In genomic region chr1:50080904-50081586, GRCh38 we compare ENCODE assay signal across 8 cellular contexts. TPM values are rescaled to one million over a fixed set of nuclear protein-coding genes. Genes with fewer than 3 reads are reported as not detected.
DNase-seq lines count a peak whose midpoint lies in the region; ATAC-seq and TF ChIP-seq lines count a peak whose summit lies in the region.

No MANE protein-coding gene starts in this region.

- no peak overlapping the region for H3K27ac Mint-ChIP-seq in activated naive CD4-positive, alpha-beta T cell treated with anti-CD3 and anti-CD28 coated beads, Interleukin-2, amount 10 ng/mL, durations not matched to agents 7 days and 5 days

- DNase-seq in GM12865 (ENCODE audit: low read depth) (no peak), NCI-H1105 treated with DMSO at 0.1 percent for 48 hours (lab: John Stamatoyannopoulos, UW) (peak; percentile 60), SK-MEL-5 (ENCODE audit: low read depth, low spot score) (peak; percentile 57), left kidney (ENCODE audit: low read depth, low spot score) (peak; percentile 38), mesenteric fat pad (ENCODE audit: low spot score) (no peak)
- DNase-seq in activated naive CD4-positive, alpha-beta T cell treated with anti-CD3 and anti-CD28 coated beads, Interleukin-2, amount 10 ng/mL, durations not matched to agents 7 days and 5 days, result no peak

- H3K9me3 Mint-ChIP-seq in activated naive CD4-positive, alpha-beta T cell treated with anti-CD3 and anti-CD28 coated beads, Interleukin-2, amount 10 ng/mL, durations not matched to agents 7 days and 5 days, result no peaks in the 10 kb centered on the region

- in situ Hi-C loops in SK-MEL-5 (cut with HindIII; ENCODE audit: low pct_unique_long_range_greater_than_20kb, low sequenced_read_pairs), result no loop called here

- H3K4me3 ChIP-seq in GM12865 (ENCODE audit: low read depth, low read length), result no peak overlapping the region

- no peak overlapping the region for H3K4me3 Mint-ChIP-seq in activated naive CD4-positive, alpha-beta T cell treated with anti-CD3 and anti-CD28 coated beads, Interleukin-2, amount 10 ng/mL, durations not matched to agents 7 days and 5 days

- ATAC-seq in GM19328 (IDR thresholded peaks at IDR 0.05; ENCODE audit: unreplicated experiment) (no peak), HG02852 (IDR thresholded peaks at IDR 0.05; ENCODE audit: unreplicated experiment) (no peak)

- no peaks in the 10 kb centered on the region for H3K4me1 Mint-ChIP-seq in activated naive CD4-positive, alpha-beta T cell treated with anti-CD3 and anti-CD28 coated beads, Interleukin-2, amount 10 ng/mL, durations not matched to agents 7 days and 5 days

- no peaks in the 10 kb centered on the region for H3K36me3 Mint-ChIP-seq in activated naive CD4-positive, alpha-beta T cell treated with anti-CD3 and anti-CD28 coated beads, Interleukin-2, amount 10 ng/mL, durations not matched to agents 7 days and 5 days

- no peaks in the 10 kb centered on the region for H3K27me3 Mint-ChIP-seq in activated naive CD4-positive, alpha-beta T cell treated with anti-CD3 and anti-CD28 coated beads, Interleukin-2, amount 10 ng/mL, durations not matched to agents 7 days and 5 days

- TF ChIP-seq CTCF in GM12865 (IDR thresholded peaks at IDR 0.05; ENCODE audit: insufficient read depth, low read depth, low read length, missing control alignments), result peak; percentile 5

- CTCF ChIA-PET in activated naive CD4-positive, alpha-beta T cell treated with anti-CD3 and anti-CD28 coated beads, Interleukin-2, amount 10 ng/mL, durations not matched to agents 7 days and 5 days (lab: Charles Lee), result no interaction called here

RNA-seq across cellular contexts. Expression of gene ELAVL4, which starts 27.7 kb away (rescaled TPM):
- total RNA-seq in SK-MEL-5 (2014; rRNA removed; shearing (Covaris generic)), result 0.05 and 0.16 TPM in 2 replicates
- polyA plus RNA-seq in SK-MEL-5 (2015; cell fraction: cytosol; rRNA removed), result 0.08 and 0.25 TPM in 2 replicates
- polyA plus RNA-seq in SK-MEL-5 (2015; cell fraction: nucleus; rRNA removed), result 0.16 and 0.19 TPM in 2 replicates
- total RNA-seq in mesenteric fat pad, result 0.45 TPM

RNA-seq across cellular contexts. Expression of gene AGBL4, which starts 57.3 kb away (rescaled TPM):
- total RNA-seq in SK-MEL-5 (2014; rRNA removed; shearing (Covaris generic)), result 0.50 TPM in 1 of 2 replicates, not detected in the other
- polyA plus RNA-seq in SK-MEL-5 (2015; cell fraction: cytosol; rRNA removed), result not detected in 2 replicates
- not detected in 2 replicates for polyA plus RNA-seq in SK-MEL-5 (2015; cell fraction: nucleus; rRNA removed)
- 0.26 TPM for total RNA-seq in mesenteric fat pad

Comparison
In these comparisons a context has a peak if more than half of its experiments do, and no peak if none do; other contexts are left out.
1. DNase-seq: peak in NCI-H1105 treated with DMSO at 0.1 percent for 48 hours (single experiment), SK-MEL-5 (single experiment) and left kidney (single experiment); none in GM12865 (single experiment), activated naive CD4-positive, alpha-beta T cell treated with anti-CD3 and anti-CD28 coated beads, Interleukin-2, amount 10 ng/mL, durations not matched to agents 7 days and 5 days (single experiment) and mesenteric fat pad (single experiment).